16 cellular contexts compared by ENCODE assay signal in the genomic region with DNA sequence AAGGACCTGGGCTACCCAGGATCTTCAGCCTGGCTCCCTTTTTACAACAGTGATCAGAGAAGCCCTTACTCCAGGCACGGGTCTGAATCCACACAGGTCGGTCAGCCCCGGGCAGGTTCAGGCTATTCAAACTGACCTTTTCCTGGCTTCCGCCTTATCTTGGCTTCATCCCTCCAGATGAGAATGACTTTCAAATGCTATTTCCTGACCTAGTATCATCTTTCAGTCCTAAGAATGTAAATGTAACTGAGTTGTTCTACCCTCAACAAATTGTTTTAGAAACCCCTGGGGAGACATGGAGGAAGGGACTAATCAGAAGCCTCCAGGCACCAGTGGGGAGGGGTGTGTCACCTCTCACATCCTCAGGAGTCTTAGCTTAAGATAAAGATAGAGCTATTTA.
"Had no signal": no experiment of that assay in that cellular context is flagged by ENCODE, and none has a peak within 500 bp of the region (broad histone marks: within the 10 kb centered on the region; RNA-seq: fewer than 3 reads in every experiment).

No MANE protein-coding gene starts in this region.

- H3K4me1 ChIP-seq: body of pancreas, prostate gland, right lobe of liver, tibial artery, vagina had no signal

- H3K27me3 ChIP-seq: body of pancreas, right lobe of liver, tibial artery, vagina had no signal

- H3K4me1 Mint-ChIP-seq: naive thymus-derived CD8-positive, alpha-beta T cell; stimulated activated memory B cell treated with anti-CD40 and anti-IgM and Interleukin-4, amounts not matched to agents 10 μg/mL and 1 μg/mL and 100 μg/mL, for 72 hours had no signal

- H3K9me3 Mint-ChIP-seq: activated naive CD4-positive, alpha-beta T cell treated with anti-CD3 and anti-CD28 coated beads, Interleukin-2, amount 50 U/mL, for 72 hours; activated T-helper 2 cell treated with anti-CD3 and anti-CD28 coated beads, Interferon-gamma antibody, Interleukin-2, Interleukin-4, amounts not matched to agents 10 μg/mL and 5 μg/mL and 100 μg/mL, durations not matched to agents 14 hours and 24 hours and 36 hours; effector memory CD8-positive, alpha-beta T cell; stimulated activated memory B cell treated with anti-CD40 and anti-IgM and Interleukin-4, amounts not matched to agents 10 μg/mL and 1 μg/mL and 100 μg/mL, for 72 hours had no signal

- ATAC-seq: activated naive CD4-positive, alpha-beta T cell treated with anti-CD3 and anti-CD28 coated beads, Interleukin-2, amount 50 U/mL, for 72 hours; body of pancreas; effector memory CD8-positive, alpha-beta T cell; naive thymus-derived CD8-positive, alpha-beta T cell; right lobe of liver; stimulated activated memory B cell treated with anti-CD40 and anti-IgM and Interleukin-4, amounts not matched to agents 10 μg/mL and 1 μg/mL and 100 μg/mL, for 72 hours had no signal

- H3K36me3 Mint-ChIP-seq: activated naive CD4-positive, alpha-beta T cell treated with anti-CD3 and anti-CD28 coated beads, Interleukin-2, amount 50 U/mL, for 72 hours; stimulated activated memory B cell treated with anti-CD40 and anti-IgM and Interleukin-4, amounts not matched to agents 10 μg/mL and 1 μg/mL and 100 μg/mL, for 72 hours had no signal

- H3K27ac Mint-ChIP-seq: activated naive CD4-positive, alpha-beta T cell treated with anti-CD3 and anti-CD28 coated beads, Interleukin-2, amount 50 U/mL, for 72 hours; activated T-helper 2 cell treated with anti-CD3 and anti-CD28 coated beads, Interferon-gamma antibody, Interleukin-2, Interleukin-4, amounts not matched to agents 10 μg/mL and 5 μg/mL and 100 μg/mL, durations not matched to agents 14 hours and 24 hours and 36 hours; effector memory CD8-positive, alpha-beta T cell; naive thymus-derived CD8-positive, alpha-beta T cell; stimulated activated memory B cell treated with anti-CD40 and anti-IgM and Interleukin-4, amounts not matched to agents 10 μg/mL and 1 μg/mL and 100 μg/mL, for 72 hours had no signal

- H3K4me3 Mint-ChIP-seq: effector memory CD8-positive, alpha-beta T cell; naive thymus-derived CD8-positive, alpha-beta T cell; stimulated activated memory B cell treated with anti-CD40 and anti-IgM and Interleukin-4, amounts not matched to agents 10 μg/mL and 1 μg/mL and 100 μg/mL, for 72 hours had no signal

- DNase-seq: activated CD4-positive, alpha-beta T cell treated with anti-CD3 and anti-CD28 coated beads, Interleukin-2, amount 50 U/mL, for 1 hour; activated T-cell treated with anti-CD3 and anti-CD28 coated beads for 4 hours; amniotic stem cell; body of pancreas; central memory CD4-positive, alpha-beta T cell; effector memory CD8-positive, alpha-beta T cell; naive thymus-derived CD8-positive, alpha-beta T cell; right lobe of liver; T-helper 1 cell; tibial artery had no signal

- H3K4me3 ChIP-seq: body of pancreas, lung, prostate gland, right lobe of liver, tibial artery, vagina had no signal

- H3K27ac ChIP-seq: body of pancreas, prostate gland, right lobe of liver, tibial artery, vagina had no signal

- H3K9me3 ChIP-seq: body of pancreas, prostate gland, right lobe of liver, tibial artery, vagina had no signal

- H3K36me3 ChIP-seq: prostate gland, right lobe of liver had no signal
